8 cellular contexts compared by ENCODE assay signal in the genomic region with DNA sequence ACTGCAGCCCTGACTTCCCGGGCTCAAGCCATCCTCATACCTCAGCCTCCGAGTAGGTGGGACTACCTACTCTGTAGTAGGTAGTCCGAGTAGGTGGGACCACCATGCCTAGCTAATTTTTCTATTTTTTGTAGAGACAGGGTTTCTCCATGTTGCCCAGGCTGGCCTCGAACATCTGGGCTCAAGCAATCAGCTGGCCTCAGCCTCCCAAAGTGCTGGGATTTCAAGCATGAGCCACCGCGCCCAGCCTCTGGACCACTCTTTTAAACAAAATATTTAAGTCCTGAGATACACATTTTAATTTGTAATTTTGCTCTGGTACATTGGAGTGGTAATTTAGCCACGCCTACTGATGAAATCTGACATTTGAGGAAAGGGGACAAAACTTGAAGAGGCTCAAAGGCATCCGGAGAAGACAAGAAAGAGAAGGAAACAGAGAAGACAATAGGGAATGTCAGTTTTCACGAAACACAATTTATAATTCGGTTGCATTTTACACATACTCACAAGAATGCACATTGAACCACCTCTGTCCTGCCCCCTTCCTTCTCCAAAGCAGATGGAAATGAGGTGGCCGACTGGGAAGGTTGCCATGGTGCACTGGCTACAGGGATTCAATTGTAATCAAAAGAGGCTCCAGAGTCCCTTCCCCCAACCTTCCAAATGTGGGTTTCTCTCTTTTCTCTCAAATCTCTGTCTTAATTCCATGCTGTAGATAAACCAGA. TPM values are rescaled to one million over a fixed set of nuclear protein-coding genes. Genes with fewer than 3 reads are reported as not detected.
DNase-seq lines count a peak whose midpoint lies in the region; ATAC-seq and TF ChIP-seq lines count a peak whose summit lies in the region.

No MANE protein-coding gene starts in this region.

- H3K4me3 ChIP-seq in WI38 (ENCODE audit: low read depth, low read length): peak overlapping the region; percentile 41

- intact Hi-C loops in left ventricle myocardium superior (cut with micrococcal nuclease): no loop called here

- no peak for TF ChIP-seq CTCF in WI38 (IDR thresholded peaks at IDR 0.05; ENCODE audit: low read depth, low read length)

- H3K27ac ChIP-seq in substantia nigra (ENCODE audit: low read depth, low read length, poor library complexity, severe bottlenecking): peak overlapping the region; percentile 78

- DNase-seq in DMS79 treated with DMSO at 0.1 percent for 48 hours (lab: John Stamatoyannopoulos, UW): peak; percentile 80
- DNase-seq in DMS79 (lab: John Stamatoyannopoulos, UW): no peak
- DNase-seq in left ventricle myocardium superior: peak; percentile 53
- DNase-seq in substantia nigra (lab: John Stamatoyannopoulos, UW): peak in 43 of 49 donors; percentile 11 to 84 (median 60)
- no peak for DNase-seq in activated naive CD4-positive, alpha-beta T cell (lab: John Stamatoyannopoulos, UW)

- no peak for ATAC-seq in left ventricle myocardium superior
- no peak for ATAC-seq in GM19035 (IDR thresholded peaks at IDR 0.05; ENCODE audit: unreplicated experiment)
- ATAC-seq in HG03039 (IDR thresholded peaks at IDR 0.05; ENCODE audit: unreplicated experiment): no peak

RNA-seq across cellular contexts. Expression of a gene that starts 9.7 kb away (rescaled TPM):
- total RNA-seq in left ventricle myocardium superior: 69.9 TPM

Comparison
In these comparisons a context has a peak if more than half of its experiments do, and no peak if none do; other contexts are left out.
1. DNase-seq: peak in DMS79 treated with DMSO at 0.1 percent for 48 hours (single experiment), left ventricle myocardium superior (single experiment) and substantia nigra (43 of 49); none in DMS79 (single experiment) and activated naive CD4-positive, alpha-beta T cell (0 of 4).